Comparison of ENCODE assay signal across 14 cellular contexts in the genomic region with DNA sequence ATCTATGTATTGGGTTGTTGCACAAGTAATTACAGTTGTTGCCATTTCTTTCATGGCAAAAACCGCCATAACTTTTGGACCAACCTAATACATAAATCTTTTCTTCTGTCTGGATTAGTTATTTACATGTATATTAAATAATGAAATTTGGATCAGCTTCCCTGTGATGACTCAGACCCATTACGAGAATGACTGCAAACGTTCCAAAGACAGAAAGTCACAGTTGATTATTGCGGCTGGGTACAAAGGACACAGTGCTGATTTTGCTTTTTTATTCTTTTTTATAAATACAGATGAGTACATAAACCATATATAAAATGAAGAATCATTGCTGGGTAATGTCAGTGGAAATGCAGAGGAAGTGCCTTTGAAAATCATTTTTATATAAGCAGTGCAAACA.
DNase-seq lines count a peak whose midpoint lies in the region; ATAC-seq, FAIRE-seq and TF ChIP-seq lines count a peak whose summit lies in the region.
"Had no signal": no experiment of that assay in that cellular context is flagged by ENCODE, and none has a peak within 500 bp of the region (broad histone marks: within the 10 kb centered on the region; RNA-seq: fewer than 3 reads in every experiment).

No MANE protein-coding gene starts in this region.

- peaks cover 15% of the 10 kb centered on the region for H3K9me3 ChIP-seq in A549
- H3K9me3 ChIP-seq: Peyer's patch had no signal

- no peak for TF ChIP-seq CTCF in A549 (IDR thresholded peaks at IDR 0.05)
- no peak for TF ChIP-seq CTCF in cardiac fibroblast (IDR thresholded peaks at IDR 0.05; ENCODE audit: low read depth, low read length)

- peak overlapping the region; percentile 56 for H3K4me2 ChIP-seq in A549

- no peak for TF ChIP-seq EP300 in A549 (IDR thresholded peaks at IDR 0.05)

- FAIRE-seq in A549 (lab: Jason Lieb, UNC) = no peak

- H3K4me3 ChIP-seq in A549 (no peak overlapping the region), cardiac fibroblast (replicated peaks in 1 of 2; ENCODE audit: low read depth in 2 of 2, low read length in 2 of 2) (no peak overlapping the region)
- H3K4me3 ChIP-seq: left lung, Peyer's patch had no signal

- peaks cover 30% of the 10 kb centered on the region for H3K4me1 ChIP-seq in A549
- H3K4me1 ChIP-seq: left lung, Peyer's patch had no signal

- DNase-seq in A549 (ENCODE audit: low read depth in 1 of 2, low spot score in 1 of 2) = no peak
- DNase-seq in LHCN-M2 (ENCODE audit: low read depth) = peak; percentile 32
- peak; percentile 47 to 58 for DNase-seq in cardiac fibroblast (ENCODE audit: low read depth in 2 of 2)
- DNase-seq in iris pigment epithelial cell (ENCODE audit: low read depth) = peak; percentile 51
- no peak for DNase-seq in iPS-NIHi11 (ENCODE audit: low spot score)
- DNase-seq in cerebellar cortex (ENCODE audit: low spot score) = no peak
- DNase-seq in islet precursor cell = no peak
- no peak for DNase-seq in erythroblast (lab: John Stamatoyannopoulos, UW)
- DNase-seq: activated B cell treated with CpG ODN at 0.5 μM for 24 hours, activated gamma-delta T cell, COR-L47, left lung, NCI-H187 treated with DMSO at 0.1 percent for 48 hours had no signal

- 48% methylated on average over 4 of the region's 4 CpGs for WGBS in A549 (ENCODE audit: missing lambda C conversion rate)

- no peak for TF ChIP-seq RAD21 in A549 (conservative IDR thresholded peaks at IDR 0.05 in 1 of 2, IDR thresholded peaks at IDR 0.05 in 1 of 2)

- ATAC-seq in A549 = no peak

- TF ChIP-seq POLR2A in A549 (IDR thresholded peaks at IDR 0.05; ENCODE audit: low read length) (no peak), erythroblast (IDR thresholded peaks at IDR 0.05; ENCODE audit: low read length) (no peak)

- CTCF ChIA-PET in A549 (lab: Yijun Ruan, JAX) = interaction anchor here (0.6 to 2.1 kb wide), 3 partner anchors 10 to 1170 kb away, joined by 3 to 9 read pairs (median 4); no protein-coding TSS in a partner anchor

- peak overlapping the region; percentile 22 to 40; a peak in 2 of 6 replicates for H3K27ac ChIP-seq in A549

- POLR2A ChIA-PET in A549 (lab: Yijun Ruan, JAX) = no interaction called here

TF ChIP-seq in A549, 52 proteins besides CTCF, POLR2A, EP300 and RAD21:
- TF ChIP-seq ZFP36 (IDR thresholded peaks at IDR 0.05; ENCODE audit: borderline replicate concordance, partially characterized antibody) (no peak), FOSL2 (IDR thresholded peaks at IDR 0.05) (no peak), FOSL2 (CRISPR knock-in tag; IDR thresholded peaks at IDR 0.05) (peak; percentile 55)
TF ChIP-seq in A549: peak in this region for 1.

Comparison
In these comparisons a context has a peak if more than half of its experiments do, and no peak if none do; other contexts are left out.
1. DNase-seq: peak in LHCN-M2 (single experiment), cardiac fibroblast (2 of 2) and iris pigment epithelial cell (single experiment); none in A549 (0 of 2), iPS-NIHi11 (single experiment), cerebellar cortex (single experiment), islet precursor cell (single experiment) and erythroblast (0 of 2).